Comparison of ENCODE assay signal across 24 cellular contexts in the genomic region with DNA sequence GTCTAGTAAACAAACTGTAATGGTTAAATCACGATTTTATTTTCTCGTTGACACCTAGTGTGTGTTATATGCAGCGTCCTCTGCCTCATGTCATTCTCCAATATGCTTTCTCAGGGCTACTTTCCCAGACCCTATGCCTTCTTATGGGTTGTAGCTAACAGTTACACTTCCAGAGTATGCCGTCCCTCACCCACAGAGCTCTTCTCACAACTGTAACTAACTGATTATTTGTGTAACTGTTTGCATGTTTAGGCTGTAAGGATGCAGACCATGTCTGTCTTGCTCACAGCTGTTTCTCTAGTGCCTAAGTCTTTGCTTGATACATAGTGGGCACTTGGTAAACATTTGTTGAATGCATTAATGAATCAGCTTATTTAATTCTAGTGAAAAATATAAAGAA.
DNase-seq lines count a peak whose midpoint lies in the region; ATAC-seq and TF ChIP-seq lines count a peak whose summit lies in the region.
"Had no signal": no experiment of that assay in that cellular context is flagged by ENCODE, and none has a peak within 500 bp of the region (broad histone marks: within the 10 kb centered on the region; RNA-seq: fewer than 3 reads in every experiment).

No MANE protein-coding gene starts in this region.

- TF ChIP-seq CTCF in left ventricle myocardium inferior (IDR thresholded peaks at IDR 0.05; ENCODE audit: borderline replicate concordance): no peak
- no peak for TF ChIP-seq CTCF in endodermal cell (conservative IDR thresholded peaks at IDR 0.05)
- no peak for TF ChIP-seq CTCF in neural crest cell (conservative IDR thresholded peaks at IDR 0.05)
- TF ChIP-seq CTCF in uterus (IDR thresholded peaks at IDR 0.05): no peak

- 80 to 81% methylated on average over 1 to 4 of the region's 4 CpGs for WGBS in endodermal cell (ENCODE audit: insufficient coverage in 1 of 2, insufficient read length in 1 of 2), 2 experiments

- peak overlapping the region; percentile 6 for H3K27ac Mint-ChIP-seq in endodermal cell
- H3K27ac Mint-ChIP-seq in neural crest cell (ENCODE audit: unreplicated experiment): peak overlapping the region; percentile 28
- H3K27ac Mint-ChIP-seq: activated CD4-positive, alpha-beta T cell treated with anti-CD3 and anti-CD28 coated beads, Interleukin-2, amount 10 ng/mL, durations not matched to agents 7 days and 5 days; T-helper 2 cell treated with Interferon-gamma antibody and Interleukin-4, amounts not matched to agents 5 μg/mL and 100 μg/mL, for 36 hours had no signal

- H3K4me3 Mint-ChIP-seq in endodermal cell (no peak overlapping the region), neural crest cell (no peak overlapping the region)
- H3K4me3 Mint-ChIP-seq: activated CD4-positive, alpha-beta T cell treated with anti-CD3 and anti-CD28 coated beads, Interleukin-2, amount 10 ng/mL, durations not matched to agents 7 days and 5 days; effector memory CD8-positive, alpha-beta T cell; stimulated activated naive CD8-positive, alpha-beta T cell treated with anti-CD3 and anti-CD28 coated beads, Interleukin-15, amount 100 ng/mL, for 72 hours; T-helper 2 cell treated with Interferon-gamma antibody and Interleukin-4, amounts not matched to agents 5 μg/mL and 100 μg/mL, for 36 hours had no signal

- no peaks in the 10 kb centered on the region for H3K9me3 ChIP-seq in left ventricle myocardium inferior (replicated peaks)
- peaks cover 7% of the 10 kb centered on the region for H3K9me3 ChIP-seq in endodermal cell (ENCODE audit: control insufficient read depth, low read length)
- H3K9me3 ChIP-seq in uterus: no peaks in the 10 kb centered on the region
- H3K9me3 ChIP-seq: A549, prostate gland, SK-N-SH, tibial artery had no signal

- no peak for ATAC-seq in GM18517 (IDR thresholded peaks at IDR 0.05; ENCODE audit: unreplicated experiment)
- ATAC-seq: A549; effector memory CD8-positive, alpha-beta T cell; stimulated activated naive CD8-positive, alpha-beta T cell treated with anti-CD3 and anti-CD28 coated beads, Interleukin-15, amount 100 ng/mL, for 72 hours had no signal

- DNase-seq in left ventricle myocardium inferior (no peak), cardiac septum (ENCODE audit: low spot score) (no peak), endodermal cell (no peak), neural crest cell (ENCODE audit: low read depth, low spot score) (no peak), uterus (no peak), activated T-cell treated with anti-CD3 and anti-CD28 coated beads for 4 hours (no peak), T-helper 9 cell (no peak)
- DNase-seq: activated CD4-positive, alpha-beta T cell treated with anti-CD3 and anti-CD28 coated beads, Interleukin-2, amount 10 ng/mL, durations not matched to agents 7 days and 5 days; activated T-cell treated with anti-CD3 and anti-CD28 coated beads, Interleukin-2, amount 50 U/mL, for 48 hours; amygdala; DMS53; effector memory CD8-positive, alpha-beta T cell; GDM1; NCI-H1417 treated with DMSO at 0.1 percent for 48 hours; stimulated activated naive CD8-positive, alpha-beta T cell treated with anti-CD3 and anti-CD28 coated beads, Interleukin-15, amount 100 ng/mL, for 72 hours had no signal

- H3K36me3 ChIP-seq in left ventricle myocardium inferior (no peaks in the 10 kb centered on the region), endodermal cell (ENCODE audit: control insufficient read depth, insufficient read depth, low read length) (no peaks in the 10 kb centered on the region), uterus (no peaks in the 10 kb centered on the region)
- H3K36me3 ChIP-seq: prostate gland, tibial artery, WERI-Rb-1 had no signal

- intact Hi-C loops in left ventricle myocardium inferior (cut with micrococcal nuclease) (no loop called here), cardiac septum (cut with DNase I) (no loop called here), uterus (cut with DNase I; ENCODE audit: low total_unique reads) (no loop called here)

- no peaks in the 10 kb centered on the region for H3K27me3 ChIP-seq in left ventricle myocardium inferior (ENCODE audit: low read depth)
- no peaks in the 10 kb centered on the region for H3K27me3 ChIP-seq in endodermal cell (ENCODE audit: control insufficient read depth, insufficient read depth, low read length, poor library complexity, severe bottlenecking)
- no peaks in the 10 kb centered on the region for H3K27me3 ChIP-seq in uterus
- H3K27me3 ChIP-seq: tibial artery had no signal

- no peak overlapping the region for H3K4me3 ChIP-seq in left ventricle myocardium inferior
- no peak overlapping the region for H3K4me3 ChIP-seq in endodermal cell (ENCODE audit: low read length)
- no peak overlapping the region for H3K4me3 ChIP-seq in uterus
- H3K4me3 ChIP-seq: A549, coronary artery, prostate gland, tibial artery had no signal

- H3K9me3 Mint-ChIP-seq in endodermal cell: peaks cover 6% of the 10 kb centered on the region
- peaks cover 9% of the 10 kb centered on the region for H3K9me3 Mint-ChIP-seq in neural crest cell
- H3K9me3 Mint-ChIP-seq: effector memory CD8-positive, alpha-beta T cell; T-helper 2 cell treated with Interferon-gamma antibody and Interleukin-4, amounts not matched to agents 5 μg/mL and 100 μg/mL, for 36 hours had no signal

- no peaks in the 10 kb centered on the region for H3K36me3 Mint-ChIP-seq in endodermal cell (ENCODE audit: low read depth)
- no peaks in the 10 kb centered on the region for H3K36me3 Mint-ChIP-seq in neural crest cell (ENCODE audit: low read depth)

- H3K27me3 Mint-ChIP-seq in endodermal cell (ENCODE audit: insufficient read depth): no peaks in the 10 kb centered on the region
- H3K27me3 Mint-ChIP-seq in neural crest cell (ENCODE audit: low read depth): no peaks in the 10 kb centered on the region
- H3K27me3 Mint-ChIP-seq: activated CD4-positive, alpha-beta T cell treated with anti-CD3 and anti-CD28 coated beads, Interleukin-2, amount 10 ng/mL, durations not matched to agents 7 days and 5 days; effector memory CD8-positive, alpha-beta T cell; stimulated activated naive CD8-positive, alpha-beta T cell treated with anti-CD3 and anti-CD28 coated beads, Interleukin-15, amount 100 ng/mL, for 72 hours had no signal

- no peak overlapping the region for H3K9ac ChIP-seq in endodermal cell (ENCODE audit: extremely low read depth, low read length, poor library complexity, severe bottlenecking)
- H3K9ac ChIP-seq: SK-N-SH had no signal

- TF ChIP-seq POLR2A in uterus (IDR thresholded peaks at IDR 0.05): no peak

- H3K27ac ChIP-seq in left ventricle myocardium inferior (replicated peaks) (peak overlapping the region; percentile 86), endodermal cell (ENCODE audit: low read depth, low read length) (no peak overlapping the region), uterus (peak overlapping the region; percentile 72 to 75)
- H3K27ac ChIP-seq: RWPE1, WERI-Rb-1 had no signal

- H3K4me1 ChIP-seq in left ventricle myocardium inferior: peaks cover 41% of the 10 kb centered on the region
- no peaks in the 10 kb centered on the region for H3K4me1 ChIP-seq in endodermal cell (ENCODE audit: control insufficient read depth, insufficient read depth, low read length)
- H3K4me1 ChIP-seq in uterus: peaks cover 0 to 14% of the 10 kb centered on the region in 2 donors
- H3K4me1 ChIP-seq: prostate gland had no signal

- H3K4me1 Mint-ChIP-seq in endodermal cell: peaks cover 27% of the 10 kb centered on the region
- peaks cover 72% of the 10 kb centered on the region for H3K4me1 Mint-ChIP-seq in neural crest cell
